ENCODE assay signal across 26 cellular contexts in the genomic region with DNA sequence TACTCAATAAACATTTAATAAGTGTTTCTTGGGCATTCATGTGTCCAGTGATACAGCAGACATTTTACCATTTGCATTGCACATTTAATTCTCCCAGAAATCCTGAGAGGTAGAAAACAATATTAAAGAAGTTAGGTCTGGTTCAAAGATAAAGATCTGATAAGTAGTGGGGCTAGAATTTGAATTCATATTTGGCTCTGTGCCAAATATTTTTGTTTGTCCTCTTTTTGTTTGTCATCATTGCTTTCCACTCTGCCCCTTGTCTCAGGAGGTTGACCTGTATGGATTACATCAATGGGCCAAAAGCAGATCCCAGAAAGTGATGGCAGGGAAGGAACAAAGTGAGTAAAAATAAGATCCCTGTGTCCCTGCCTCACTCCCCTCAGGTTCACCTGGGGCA.
"Had no signal": no experiment of that assay in that cellular context is flagged by ENCODE, and none has a peak within 500 bp of the region (broad histone marks: within the 10 kb centered on the region; RNA-seq: fewer than 3 reads in every experiment).

No MANE protein-coding gene starts in this region.

- H3K27ac ChIP-seq: hepatocyte, left ventricle myocardium inferior, neural progenitor cell, neutrophil, parathyroid adenoma, skin epidermis, stomach, upper lobe of right lung had no signal

- H3K36me3 ChIP-seq: left ventricle myocardium inferior, neural progenitor cell, neutrophil, right atrium auricular region, stomach, tibial artery, upper lobe of right lung had no signal

- H3K79me2 ChIP-seq: hepatocyte, parathyroid adenoma had no signal

- H3K9ac ChIP-seq: neural progenitor cell, parathyroid adenoma had no signal

- H3K4me2 ChIP-seq: hepatocyte, neural progenitor cell had no signal

- H3K27me3 ChIP-seq: hepatocyte, neural progenitor cell, neutrophil, right atrium auricular region, stomach, testis, tibial artery, upper lobe of right lung had no signal

- H3K4me1 ChIP-seq: neural progenitor cell, upper lobe of right lung had no signal

- H3K9me3 ChIP-seq: left ventricle myocardium inferior, neutrophil, right atrium auricular region, stomach, testis, tibial artery, upper lobe of right lung had no signal

- H3K4me3 ChIP-seq: hepatocyte, left ventricle myocardium inferior, lung, neural progenitor cell, right atrium auricular region, skin epidermis, stomach, testis, tibial artery, upper lobe of right lung had no signal

- DNase-seq: islet precursor cell; left ventricle myocardium inferior; mesendoderm; naive B cell; natural killer cell; nephron progenitor cell; occipital lobe; stimulated activated CD4-positive, alpha-beta T cell treated with anti-CD3 and anti-CD28 coated beads, Interleukin-12 subunit alpha, Interleukin-12 subunit beta, amount 100 ng/mL, for 4 hours; stimulated activated CD4-positive, alpha-beta T cell treated with anti-CD3 and anti-CD28 coated beads, Interleukin-15, amount 100 ng/mL, for 24 hours; stimulated activated CD4-positive, alpha-beta T cell treated with anti-CD3 and anti-CD28 coated beads, Interleukin-2, amount 100 ng/mL, for 24 hours; stimulated activated CD4-positive, alpha-beta T cell treated with anti-CD3 and anti-CD28 coated beads, Interleukin-4, amount 100 ng/mL, for 1 hour; stimulated activated naive B cell treated with anti-CD40 and anti-IgM and Interleukin-4, amounts not matched to agents 10 μg/mL and 1 μg/mL and 100 μg/mL, for 72 hours; stimulated activated naive CD8-positive, alpha-beta T cell treated with anti-CD3 and anti-CD28 coated beads, Interleukin-15, Interleukin-2, amounts not matched to agents 100 U/mL and 50 U/mL, for 24 hours; stomach; testis; tibial artery; trophoblast cell; upper lobe of right lung had no signal

- ATAC-seq: natural killer cell; sciatic nerve; stimulated activated naive B cell treated with anti-CD40 and anti-IgM and Interleukin-4, amounts not matched to agents 10 μg/mL and 1 μg/mL and 100 μg/mL, for 72 hours; stimulated activated naive CD8-positive, alpha-beta T cell treated with anti-CD3 and anti-CD28 coated beads, Interleukin-15, Interleukin-2, amounts not matched to agents 100 U/mL and 50 U/mL, for 24 hours; upper lobe of right lung had no signal

- H2AFZ ChIP-seq: hepatocyte, neural progenitor cell had no signal
